9 cellular contexts compared by ENCODE assay signal in genomic region chr19:46493236-46494114, GRCh38. TPM values are rescaled to one million over a fixed set of nuclear protein-coding genes. Genes with fewer than 3 reads are reported as not detected.
DNase-seq lines count a peak whose midpoint lies in the region; ATAC-seq and TF ChIP-seq lines count a peak whose summit lies in the region.
"Had no signal": no experiment of that assay in that cellular context is flagged by ENCODE, and none has a peak within 500 bp of the region (broad histone marks: within the 10 kb centered on the region; RNA-seq: fewer than 3 reads in every experiment).

No MANE protein-coding gene starts in this region.

- H3K36me3 Mint-ChIP-seq in activated T-cell treated with anti-CD3 and anti-CD28 coated beads, Interleukin-2, amount 50 U/mL, for 72 hours (ENCODE audit: insufficient read depth in 2 of 2), result no peaks in the 10 kb centered on the region

- intact Hi-C loops in cardiac septum (cut with DNase I) (no loop called here), sciatic nerve (cut with DNase I) (loop anchor here (5.0 kb wide), 1 partner anchor 91 kb away; no protein-coding TSS in a partner anchor)

- peak overlapping the region; percentile 71 to 84 for H3K4me3 Mint-ChIP-seq in activated T-cell treated with anti-CD3 and anti-CD28 coated beads, Interleukin-2, amount 50 U/mL, for 72 hours

- H3K27ac Mint-ChIP-seq in activated T-cell treated with anti-CD3 and anti-CD28 coated beads, Interleukin-2, amount 50 U/mL, for 72 hours, result no peak overlapping the region

- TF ChIP-seq POLR2A in GM18505 (IDR thresholded peaks at IDR 0.05; ENCODE audit: borderline replicate concordance, extremely low read depth, insufficient read depth, insufficient read length), result no peak

- ATAC-seq in activated T-cell treated with anti-CD3 and anti-CD28 coated beads, Interleukin-2, amount 50 U/mL, for 72 hours (replicated peaks in 1 of 2), result peak; percentile 33 to 59
- ATAC-seq in sciatic nerve, result peak; percentile 8
- no peak for ATAC-seq in GM18861 (IDR thresholded peaks at IDR 0.05; ENCODE audit: unreplicated experiment)
- no peak for ATAC-seq in GM18505 (IDR thresholded peaks at IDR 0.05; ENCODE audit: unreplicated experiment)

- peak overlapping the region; percentile 42 for H3K4me3 ChIP-seq in H7 (ENCODE audit: insufficient read depth, low read depth, low read length)
- H3K4me3 ChIP-seq: SJSA1 had no signal

- DNase-seq in H7, result peak; percentile 88
- DNase-seq in activated T-cell treated with anti-CD3 and anti-CD28 coated beads, Interleukin-2, amount 50 U/mL, for 72 hours, result peak in 1 of 2 donors; percentile 36
- DNase-seq in cardiac septum (ENCODE audit: low spot score), result peak; percentile 78
- no peak for DNase-seq in sciatic nerve (ENCODE audit: low spot score)
- DNase-seq in cerebellar nuclear complex (lab: John Stamatoyannopoulos, UW), result no peak
- DNase-seq in HPDE6-E6E7 (ENCODE audit: extremely low spot score), result no peak

- peaks cover 22% of the 10 kb centered on the region for H3K4me1 Mint-ChIP-seq in activated T-cell treated with anti-CD3 and anti-CD28 coated beads, Interleukin-2, amount 50 U/mL, for 72 hours (ENCODE audit: low read depth)

- no peaks in the 10 kb centered on the region for H3K9me3 Mint-ChIP-seq in activated T-cell treated with anti-CD3 and anti-CD28 coated beads, Interleukin-2, amount 50 U/mL, for 72 hours

- H3K27me3 ChIP-seq in H7 (ENCODE audit: control insufficient read depth, insufficient read depth, low read length), result peaks cover 63% of the 10 kb centered on the region

- H3K36me3 ChIP-seq in H7 (replicated peaks; ENCODE audit: control insufficient read depth, insufficient read depth, low read length), result no peaks in the 10 kb centered on the region
- H3K36me3 ChIP-seq: SJSA1 had no signal

- peaks cover 71% of the 10 kb centered on the region for H3K27me3 Mint-ChIP-seq in activated T-cell treated with anti-CD3 and anti-CD28 coated beads, Interleukin-2, amount 50 U/mL, for 72 hours (ENCODE audit: low read depth)

RNA-seq across cellular contexts. Expression of gene PNMA8B, which starts 2.2 kb away (rescaled TPM):
- total RNA-seq in H7 (2014; rRNA removed; shearing (Covaris generic)), result 2.8 and 3.3 TPM in 2 replicates
- under 1 TPM; 0.05 to 0.12 TPM for total RNA-seq in activated T-cell treated with anti-CD3 and anti-CD28 coated beads, Interleukin-2, amount 50 U/mL, for 72 hours
- total RNA-seq in cardiac septum, result 0.75 TPM
- total RNA-seq in sciatic nerve, result 3.6 TPM
- total RNA-seq: SJSA1 had no signal

RNA-seq across cellular contexts. Expression of gene PNMA8A, which starts 22.1 kb away (rescaled TPM):
- total RNA-seq in H7 (2014; rRNA removed; shearing (Covaris generic)), result 17.4 and 23.9 TPM in 2 replicates
- total RNA-seq in activated T-cell treated with anti-CD3 and anti-CD28 coated beads, Interleukin-2, amount 50 U/mL, for 72 hours, result 1 to 10 TPM in 1 of 2 donors, not detected in 1; 1.9 TPM
- total RNA-seq in cardiac septum (11.1 TPM), sciatic nerve (9.3 TPM)

Comparison
In these comparisons a context has a peak if more than half of its experiments do, and no peak if none do; other contexts are left out.
1. DNase-seq: peak in H7 (single experiment) and cardiac septum (single experiment); none in sciatic nerve (single experiment), cerebellar nuclear complex (0 of 2) and HPDE6-E6E7 (single experiment).
2. ATAC-seq: peak in activated T-cell treated with anti-CD3 and anti-CD28 coated beads, Interleukin-2, amount 50 U/mL, for 72 hours (2 of 2) and sciatic nerve (single experiment); none in GM18861 (single experiment) and GM18505 (single experiment).